ENCODE assay signal across 30 cellular contexts in the genomic region with DNA sequence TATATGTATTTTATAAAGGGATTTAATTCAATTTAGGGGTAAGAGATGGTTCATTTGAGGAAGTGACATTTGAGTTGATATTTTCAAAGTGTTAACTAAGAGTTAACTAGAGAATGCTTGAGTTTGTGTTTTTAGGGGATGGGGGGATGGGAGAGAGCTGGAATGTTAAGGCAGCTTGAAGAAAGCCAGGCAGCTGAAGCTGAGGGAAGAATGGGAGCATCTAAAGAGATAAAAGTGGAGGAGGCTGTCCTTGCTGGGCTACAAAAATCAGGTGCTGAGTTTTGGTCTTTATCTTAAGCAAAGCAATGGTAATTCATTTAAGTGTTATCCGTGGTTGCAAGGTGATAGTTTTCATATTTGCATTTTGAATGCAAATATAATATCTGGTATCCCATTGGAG. TPM values are rescaled to one million over a fixed set of nuclear protein-coding genes. Genes with fewer than 3 reads are reported as not detected.
DNase-seq lines count a peak whose midpoint lies in the region; ATAC-seq and TF ChIP-seq lines count a peak whose summit lies in the region.
"Had no signal": no experiment of that assay in that cellular context is flagged by ENCODE, and none has a peak within 500 bp of the region (broad histone marks: within the 10 kb centered on the region; RNA-seq: fewer than 3 reads in every experiment).

No MANE protein-coding gene starts in this region.

- no peak overlapping the region for H2BK15ac ChIP-seq in mesendoderm (replicated peaks; ENCODE audit: low read depth)

- H2BK5ac ChIP-seq in mesendoderm (ENCODE audit: low read length): no peak overlapping the region

- in situ Hi-C loops in KBM-7 (cut with MboI; ENCODE audit: low pct_unique_long_range_greater_than_20kb, low sequenced_read_pairs): no loop called here

- H3K9me3 ChIP-seq in iPS-18a (ENCODE audit: control insufficient read depth, low read depth, low read length) (no peaks in the 10 kb centered on the region), WERI-Rb-1 (ENCODE audit: severe bottlenecking) (no peaks in the 10 kb centered on the region)
- H3K9me3 ChIP-seq: BE2C, HAP-1, SK-N-SH had no signal

- WGBS in mesendoderm (ENCODE audit: extremely low coverage, insufficient coverage, low lambda C conversion rate): no CpG with 5 or more reads among the region's 1 CpG

- no peaks in the 10 kb centered on the region for H3F3A ChIP-seq in GM23338 (replicated peaks; ENCODE audit: low read depth)

- H3K27me3 ChIP-seq in GM23338 (ENCODE audit: insufficient read depth): no peaks in the 10 kb centered on the region
- H3K27me3 ChIP-seq in iPS-18a (ENCODE audit: control insufficient read depth, insufficient read depth, low read length): no peaks in the 10 kb centered on the region
- H3K27me3 ChIP-seq in mesendoderm (ENCODE audit: insufficient read depth, low read length, poor library complexity): no peaks in the 10 kb centered on the region
- no peaks in the 10 kb centered on the region for H3K27me3 ChIP-seq in WERI-Rb-1 (ENCODE audit: insufficient read depth, low read depth, severe bottlenecking)
- H3K27me3 ChIP-seq: BE2C had no signal

- H3K9ac ChIP-seq in iPS-18a (ENCODE audit: low read length) (no peak overlapping the region), mesendoderm (ENCODE audit: low read length) (no peak overlapping the region)
- H3K9ac ChIP-seq: SK-N-SH had no signal

- peak overlapping the region; percentile 28 for H3K18ac ChIP-seq in mesendoderm (ENCODE audit: low read length)

- H3K4me3 ChIP-seq in GM23338 (peak overlapping the region; percentile 17), iPS-18a (ENCODE audit: low read length) (peak overlapping the region; percentile 36), mesendoderm (ENCODE audit: low read length) (no peak overlapping the region), WERI-Rb-1 (ENCODE audit: low read depth, low read length) (no peak overlapping the region)
- H3K4me3 ChIP-seq: HAP-1 had no signal

- no peaks in the 10 kb centered on the region for H3K36me3 ChIP-seq in GM23338 (ENCODE audit: insufficient read depth)
- H3K36me3 ChIP-seq in iPS-18a (ENCODE audit: control insufficient read depth, low read depth, low read length): no peaks in the 10 kb centered on the region
- no peaks in the 10 kb centered on the region for H3K36me3 ChIP-seq in mesendoderm (ENCODE audit: control insufficient read depth, insufficient read depth, low read length)
- H3K36me3 ChIP-seq in WERI-Rb-1: no peaks in the 10 kb centered on the region
- H3K36me3 ChIP-seq: BE2C, HAP-1 had no signal

- no peak overlapping the region for H3K4ac ChIP-seq in mesendoderm (ENCODE audit: low read depth, low read length)

- no peak for TF ChIP-seq CTCF in GM23338 (conservative IDR thresholded peaks at IDR 0.05; ENCODE audit: low read depth in 2 of 2)
- TF ChIP-seq CTCF in WERI-Rb-1 (IDR thresholded peaks at IDR 0.05; ENCODE audit: low read depth, low read length): no peak

- no peak overlapping the region for H4K5ac ChIP-seq in mesendoderm (ENCODE audit: low read length)

- H2AK5ac ChIP-seq in mesendoderm (ENCODE audit: low read length): no peak overlapping the region

- H3K4me2 ChIP-seq in GM23338 (peak overlapping the region; percentile 47), mesendoderm (ENCODE audit: low read length) (no peak overlapping the region)
- H3K4me2 ChIP-seq: SK-N-SH had no signal

- no peak overlapping the region for H3K23ac ChIP-seq in mesendoderm (ENCODE audit: low read length)

- H4K8ac ChIP-seq in mesendoderm (ENCODE audit: low read depth, low read length): peak overlapping the region; percentile 5

- peaks cover 30% of the 10 kb centered on the region for H3K4me1 ChIP-seq in GM23338 (ENCODE audit: insufficient read depth)
- peaks cover 25% of the 10 kb centered on the region for H3K4me1 ChIP-seq in iPS-18a (ENCODE audit: control insufficient read depth, low read depth, low read length)
- H3K4me1 ChIP-seq in mesendoderm (ENCODE audit: control insufficient read depth, low read depth, low read length): peaks cover 3% of the 10 kb centered on the region
- H3K4me1 ChIP-seq: BE2C, HAP-1 had no signal

- H3K56ac ChIP-seq in mesendoderm (ENCODE audit: low read length): no peak overlapping the region

- no peaks in the 10 kb centered on the region for H4K20me1 ChIP-seq in GM23338 (replicated peaks; ENCODE audit: insufficient read depth)

- H3K79me1 ChIP-seq in mesendoderm (ENCODE audit: low read length): no peaks in the 10 kb centered on the region

- no peaks in the 10 kb centered on the region for H3K36me3 Mint-ChIP-seq in GM23338 (ENCODE audit: low read depth)
- H3K36me3 Mint-ChIP-seq: CD14-positive monocyte; CD8-positive, alpha-beta memory T cell had no signal

- peak overlapping the region; percentile 80 for H3K27ac Mint-ChIP-seq in GM23338
- H3K27ac Mint-ChIP-seq: CD14-positive monocyte; CD8-positive, alpha-beta memory T cell; HFFc6 had no signal

- peak; percentile 90 for ATAC-seq in GM23338
- ATAC-seq: PC-3 had no signal

- no peak overlapping the region for H2AFZ ChIP-seq in GM23338

- H3K9me3 Mint-ChIP-seq in GM23338: no peaks in the 10 kb centered on the region

- H3K9me2 ChIP-seq in GM23338 (ENCODE audit: insufficient read depth): no peaks in the 10 kb centered on the region
- H3K9me2 ChIP-seq: SK-N-SH had no signal

- no peaks in the 10 kb centered on the region for H3K27me3 Mint-ChIP-seq in GM23338 (ENCODE audit: insufficient read depth, low read depth, poor library complexity)
- H3K27me3 Mint-ChIP-seq: CD8-positive, alpha-beta memory T cell had no signal

- H3K27ac ChIP-seq in GM23338 (ENCODE audit: low read depth) (peak overlapping the region; percentile 37), iPS-18a (ENCODE audit: low read length) (no peak overlapping the region), mesendoderm (ENCODE audit: low read depth, low read length) (peak overlapping the region; percentile 58), WERI-Rb-1 (no peak overlapping the region)

- DNase-seq in GM23338 (ENCODE audit: low spot score) (peak; percentile 85), NCI-H1048 (lab: John Stamatoyannopoulos, UW) (peak; percentile 41), mesendoderm (peak; percentile 82), WERI-Rb-1 (no peak), KBM-7 (no peak), HuH-7 (ENCODE audit: low spot score) (no peak), dedifferentiated amniotic fluid mesenchymal stem cell (ENCODE audit: extremely low spot score) (no peak)
- DNase-seq: 8988T; ACHN; BE2C; CD8-positive, alpha-beta memory T cell; DMS 273 treated with DMSO at 0.1 percent for 48 hours; DMS79; EL; GF-D8; HFFc6; Kasumi-1; NCI-H1105 treated with DMSO at 0.1 percent for 48 hours; NCI-H146; NCI-H1930; NCI-H2107; NCI-H524; NCI-H774; NK-92 treated with Interleukin-12 subunit alpha and Interleukin-12 subunit beta, amount 100 ng/mL, for 24 hours; PC-3; SK-N-SH had no signal

- no peak overlapping the region for H2BK120ac ChIP-seq in mesendoderm (ENCODE audit: low read depth, low read length)

- H3K4me1 Mint-ChIP-seq in GM23338: peaks cover 34% of the 10 kb centered on the region
- H3K4me1 Mint-ChIP-seq: CD14-positive monocyte; CD8-positive, alpha-beta memory T cell had no signal

- peaks cover 20% of the 10 kb centered on the region; the same call in 1 of the 2 replicates for H3K79me2 ChIP-seq in GM23338 (replicated peaks; ENCODE audit: insufficient read depth)
- no peaks in the 10 kb centered on the region for H3K79me2 ChIP-seq in mesendoderm (ENCODE audit: control insufficient read depth, insufficient read depth, low read length)

- peak overlapping the region; percentile 53 for H3K4me3 Mint-ChIP-seq in GM23338
- H3K4me3 Mint-ChIP-seq: CD14-positive monocyte; CD8-positive, alpha-beta memory T cell; HFFc6 had no signal

TF ChIP-seq in GM23338, 12 proteins besides CTCF, POLR2A, EP300 and RAD21:
- TF ChIP-seq ZNF331 (CRISPR knock-in tag; IDR thresholded peaks at IDR 0.05; ENCODE audit: low read depth): no peak
- no peak for TF ChIP-seq JUNB (IDR thresholded peaks at IDR 0.05; ENCODE audit: unreplicated experiment)
- TF ChIP-seq STAT1 (IDR thresholded peaks at IDR 0.05; ENCODE audit: unreplicated experiment): no peak

RNA-seq across cellular contexts. Expression of a gene that starts 9.2 kb away (rescaled TPM):
- total RNA-seq in GM23338 (2014; rRNA removed; shearing (Covaris generic)): 14.3 and 15.5 TPM in 2 replicates
- polyA plus RNA-seq in GM23338 (2016; fragmentation: Nextera tagmentation; extraction: Ambion mirVana): 13.8 and 16.8 TPM in 2 replicates
- polyA plus RNA-seq in mesendoderm (2013, experiment 1 of 2): 11.0 TPM
- polyA plus RNA-seq in mesendoderm (2013, experiment 2 of 2): 11.0 TPM
- total RNA-seq: CD8-positive, alpha-beta memory T cell; HFFc6; M059J; PC-3 had no signal
- polyA plus RNA-seq: CD14-positive monocyte; CD8-positive, alpha-beta memory T cell; SK-N-SH had no signal

Comparison
In these comparisons a context has a peak if more than half of its experiments do, and no peak if none do; other contexts are left out.
1. DNase-seq: peak in GM23338 (single experiment), NCI-H1048 (single experiment) and mesendoderm (single experiment); none in WERI-Rb-1 (single experiment), KBM-7 (single experiment), HuH-7 (single experiment) and dedifferentiated amniotic fluid mesenchymal stem cell (single experiment).
2. H3K27ac ChIP-seq: peak in GM23338 (single experiment) and mesendoderm (single experiment); none in iPS-18a (single experiment) and WERI-Rb-1 (single experiment).
3. H3K4me3 ChIP-seq: peak in GM23338 (single experiment) and iPS-18a (single experiment); none in mesendoderm (single experiment) and WERI-Rb-1 (single experiment).